In genomic region chr5:79849061-79849460, GRCh38 we compare ENCODE assay signal across 22 cellular contexts.
DNase-seq lines count a peak whose midpoint lies in the region; ATAC-seq, FAIRE-seq and TF ChIP-seq lines count a peak whose summit lies in the region.
"Had no signal": no experiment of that assay in that cellular context is flagged by ENCODE, and none has a peak within 500 bp of the region (broad histone marks: within the 10 kb centered on the region; RNA-seq: fewer than 3 reads in every experiment).

No MANE protein-coding gene starts in this region.

- TF ChIP-seq POLR2A in K562 (conservative IDR thresholded peaks at IDR 0.05) = no peak
- TF ChIP-seq POLR2A in vagina (IDR thresholded peaks at IDR 0.05) = no peak
- no peak for TF ChIP-seq POLR2A in Peyer's patch (IDR thresholded peaks at IDR 0.05)

- POLR2A ChIA-PET in activated CD8-positive, alpha-beta T cell treated with anti-CD3 and anti-CD28 coated beads, Interleukin-2, amount 10 ng/mL, durations not matched to agents 7 days and 5 days (lab: Charles Lee) = no interaction called here
- POLR2A ChIA-PET in activated CD8-positive, alpha-beta T cell treated with anti-CD3 and anti-CD28 coated beads for 36 hours (lab: Charles Lee) = no interaction called here
- POLR2A ChIA-PET in K562 (lab: Yijun Ruan, JAX) = interaction anchor here (0.6 to 1.3 kb wide), 3 partner anchors 9 to 350 kb away, joined by 3 to 4 read pairs (median 3); no protein-coding TSS in a partner anchor

- H3K4me3 Mint-ChIP-seq in activated CD8-positive, alpha-beta T cell treated with anti-CD3 and anti-CD28 coated beads, Interleukin-2, amount 10 ng/mL, durations not matched to agents 7 days and 5 days = no peak overlapping the region
- no peak overlapping the region for H3K4me3 Mint-ChIP-seq in activated CD8-positive, alpha-beta T cell treated with anti-CD3 and anti-CD28 coated beads for 36 hours
- H3K4me3 Mint-ChIP-seq: B cell; CD4-positive, CD25-positive, alpha-beta regulatory T cell; CD8-positive, alpha-beta T cell had no signal

- no peak overlapping the region for H3K9ac ChIP-seq in K562 (ENCODE audit: insufficient read depth in 1 of 2, low read depth in 2 of 2, low read length in 2 of 2)
- H3K9ac ChIP-seq: BLaER1 had no signal

- 0 out of 2 replicates have a peak overlapping the region, but pooled peaks have one; percentile 5 for H3K4me2 ChIP-seq in K562 (ENCODE audit: insufficient read depth, low read length)
- H3K4me2 ChIP-seq: BLaER1 had no signal

- H3K9me1 ChIP-seq in K562 (ENCODE audit: control insufficient read depth, insufficient read depth, low read length) = no peaks in the 10 kb centered on the region

- H3K27ac ChIP-seq in K562 (ENCODE audit: extremely low read depth, low read depth, low read length) = no peak overlapping the region
- no peak overlapping the region for H3K27ac ChIP-seq in vagina
- H3K27ac ChIP-seq in Peyer's patch = no peak overlapping the region
- H3K27ac ChIP-seq: 22Rv1, BLaER1, C4-2B had no signal

- no peak for TF ChIP-seq CTCF in activated CD8-positive, alpha-beta T cell treated with anti-CD3 and anti-CD28 coated beads for 36 hours (IDR thresholded peaks at IDR 0.05)
- TF ChIP-seq CTCF in K562 (IDR thresholded peaks at IDR 0.05 in 2 of 3, conservative IDR thresholded peaks at IDR 0.05 in 1 of 3; ENCODE audit: insufficient read depth in 2 of 3, low read depth in 1 of 3, low read length in 3 of 3) = no peak
- TF ChIP-seq CTCF in vagina (IDR thresholded peaks at IDR 0.05) = no peak
- no peak for TF ChIP-seq CTCF in Peyer's patch (IDR thresholded peaks at IDR 0.05)

- H3K4me1 ChIP-seq in K562 (replicated peaks in 1 of 2; ENCODE audit: control insufficient read depth in 2 of 2, insufficient read depth in 2 of 2, low read length in 2 of 2) (peaks cover 0 to 19% of the 10 kb centered on the region in 2 experiments; a peak in 2 of 5 replicates), vagina (peaks cover 4% of the 10 kb centered on the region), Peyer's patch (no peaks in the 10 kb centered on the region)
- H3K4me1 ChIP-seq: Caco-2, HAP-1 had no signal

- H3K4me1 Mint-ChIP-seq in activated CD8-positive, alpha-beta T cell treated with anti-CD3 and anti-CD28 coated beads, Interleukin-2, amount 10 ng/mL, durations not matched to agents 7 days and 5 days (ENCODE audit: low read depth) = peaks cover 32% of the 10 kb centered on the region
- peaks cover 14% of the 10 kb centered on the region for H3K4me1 Mint-ChIP-seq in activated CD8-positive, alpha-beta T cell treated with anti-CD3 and anti-CD28 coated beads for 36 hours (ENCODE audit: low read depth)
- H3K4me1 Mint-ChIP-seq: B cell; CD4-positive, CD25-positive, alpha-beta regulatory T cell had no signal

- H3K9me3 Mint-ChIP-seq in activated CD8-positive, alpha-beta T cell treated with anti-CD3 and anti-CD28 coated beads, Interleukin-2, amount 10 ng/mL, durations not matched to agents 7 days and 5 days (ENCODE audit: insufficient read depth) = no peaks in the 10 kb centered on the region
- H3K9me3 Mint-ChIP-seq in activated CD8-positive, alpha-beta T cell treated with anti-CD3 and anti-CD28 coated beads for 36 hours = peaks cover 1% of the 10 kb centered on the region
- H3K9me3 Mint-ChIP-seq: CD8-positive, alpha-beta T cell had no signal

- CTCF ChIA-PET in activated CD8-positive, alpha-beta T cell treated with anti-CD3 and anti-CD28 coated beads, Interleukin-2, amount 10 ng/mL, durations not matched to agents 7 days and 5 days (lab: Charles Lee) = interaction anchor here (0.7 to 2.1 kb wide), 3 partner anchors 9 to 234 kb away, joined by 3 to 8 read pairs (median 5); no protein-coding TSS in a partner anchor
- CTCF ChIA-PET in activated CD8-positive, alpha-beta T cell treated with anti-CD3 and anti-CD28 coated beads for 36 hours (lab: Charles Lee) = interaction anchor here (0.6 to 1.3 kb wide), 4 partner anchors 15 to 234 kb away, joined by 3 read pairs; no protein-coding TSS in a partner anchor
- CTCF ChIA-PET in K562 (lab: Yijun Ruan, JAX; ENCODE audit: low intra/inter-chr PET ratio) = no interaction called here

- H4K20me1 ChIP-seq in K562 (replicated peaks; ENCODE audit: control insufficient read depth, insufficient read depth, low read length) = no peaks in the 10 kb centered on the region
- H4K20me1 ChIP-seq: BLaER1 had no signal

- in situ Hi-C loops in K562 (cut with MboI) = no loop called here

- H3K27me3 ChIP-seq in K562 (ENCODE audit: control insufficient read depth in 2 of 2, insufficient read depth in 2 of 2, low read length in 2 of 2) (peaks cover 27 to 49% of the 10 kb centered on the region in 2 experiments), vagina (no peaks in the 10 kb centered on the region), Peyer's patch (no peaks in the 10 kb centered on the region)
- H3K27me3 ChIP-seq: BLaER1 had no signal

- H2AFZ ChIP-seq in K562 (ENCODE audit: low read depth, low read length) = peak overlapping the region; percentile 22

- no peaks in the 10 kb centered on the region for H3K36me3 ChIP-seq in K562 (ENCODE audit: control insufficient read depth, insufficient read depth, low read length)
- H3K36me3 ChIP-seq in vagina = no peaks in the 10 kb centered on the region
- H3K36me3 ChIP-seq in Peyer's patch = no peaks in the 10 kb centered on the region
- H3K36me3 ChIP-seq: BLaER1, HAP-1 had no signal

- FAIRE-seq in K562 (lab: Jason Lieb, UNC) = no peak
- FAIRE-seq: A204.1, G401.6, GM12892, H54 had no signal

- DNase-seq in activated CD8-positive, alpha-beta T cell treated with anti-CD3 and anti-CD28 coated beads, Interleukin-2, amount 10 ng/mL, durations not matched to agents 7 days and 5 days = no peak
- no peak for DNase-seq in activated CD8-positive, alpha-beta T cell treated with anti-CD3 and anti-CD28 coated beads for 36 hours
- DNase-seq in K562 (ENCODE audit: extremely low read depth in 1 of 4, low spot score in 3 of 4) (no peak), left lobe of liver (ENCODE audit: low spot score) (peak; percentile 24), vagina (ENCODE audit: extremely low spot score in 2 of 2) (peak; percentile 22 to 25), Peyer's patch (no peak)
- DNase-seq in activated effector memory CD4-positive, alpha-beta T cell treated with anti-CD3 and anti-CD28 coated beads, Interleukin-2, amount 50 U/mL, for 16 hours = no peak
- DNase-seq: Caco-2; CD4-positive, CD25-positive, alpha-beta regulatory T cell; DMS153; DND-41; GOT3 had no signal

- H3K4me3 ChIP-seq in K562 (no peak overlapping the region), vagina (no peak overlapping the region), Peyer's patch (no peak overlapping the region)
- H3K4me3 ChIP-seq: BLaER1, HAP-1 had no signal

- intact Hi-C loops in activated CD8-positive, alpha-beta T cell treated with anti-CD3 and anti-CD28 coated beads for 36 hours (cut with micrococcal nuclease) = no loop called here
- intact Hi-C loops in K562 (cut with micrococcal nuclease) = no loop called here
- intact Hi-C loops in vagina (cut with DNase I) = no loop called here

- peak overlapping the region; percentile 7 for H3K27ac Mint-ChIP-seq in activated CD8-positive, alpha-beta T cell treated with anti-CD3 and anti-CD28 coated beads, Interleukin-2, amount 10 ng/mL, durations not matched to agents 7 days and 5 days
- no peak overlapping the region for H3K27ac Mint-ChIP-seq in activated CD8-positive, alpha-beta T cell treated with anti-CD3 and anti-CD28 coated beads for 36 hours
- H3K27ac Mint-ChIP-seq: B cell; CD4-positive, CD25-positive, alpha-beta regulatory T cell; CD8-positive, alpha-beta T cell had no signal

- H3K9me3 ChIP-seq in K562 (replicated peaks; ENCODE audit: control insufficient read depth, insufficient read depth, low read depth, low read length) (no peaks in the 10 kb centered on the region), vagina (no peaks in the 10 kb centered on the region), Peyer's patch (no peaks in the 10 kb centered on the region)
- H3K9me3 ChIP-seq: Caco-2, HAP-1 had no signal

- no peaks in the 10 kb centered on the region for H3K36me3 Mint-ChIP-seq in activated CD8-positive, alpha-beta T cell treated with anti-CD3 and anti-CD28 coated beads, Interleukin-2, amount 10 ng/mL, durations not matched to agents 7 days and 5 days (ENCODE audit: low read depth)
- H3K36me3 Mint-ChIP-seq in activated CD8-positive, alpha-beta T cell treated with anti-CD3 and anti-CD28 coated beads for 36 hours (ENCODE audit: low read depth) = no peaks in the 10 kb centered on the region
- H3K36me3 Mint-ChIP-seq: CD4-positive, CD25-positive, alpha-beta regulatory T cell; CD8-positive, alpha-beta T cell had no signal

- H3K27me3 Mint-ChIP-seq in activated CD8-positive, alpha-beta T cell treated with anti-CD3 and anti-CD28 coated beads, Interleukin-2, amount 10 ng/mL, durations not matched to agents 7 days and 5 days (ENCODE audit: low read depth) = peaks cover 13% of the 10 kb centered on the region
- H3K27me3 Mint-ChIP-seq in activated CD8-positive, alpha-beta T cell treated with anti-CD3 and anti-CD28 coated beads for 36 hours = peaks cover 7% of the 10 kb centered on the region

- 32% methylated on average over 16 of the region's 16 CpGs for WGBS in K562 (ENCODE audit: insufficient coverage, low coverage, missing lambda C conversion rate)

- no peaks in the 10 kb centered on the region for H3K79me2 ChIP-seq in K562 (ENCODE audit: control insufficient read depth, insufficient read depth, low read length)

- no peak for TF ChIP-seq EP300 in K562 (IDR thresholded peaks at IDR 0.05; ENCODE audit: low read length)

- TF ChIP-seq RAD21 in K562 (CRISPR knock-in tag; conservative IDR thresholded peaks at IDR 0.05 in 1 of 2, IDR thresholded peaks at IDR 0.05 in 1 of 2) = no peak

- no peak for ATAC-seq in activated CD8-positive, alpha-beta T cell treated with anti-CD3 and anti-CD28 coated beads, Interleukin-2, amount 10 ng/mL, durations not matched to agents 7 days and 5 days
- ATAC-seq in activated CD8-positive, alpha-beta T cell treated with anti-CD3 and anti-CD28 coated beads for 36 hours = no peak
- ATAC-seq in K562 = 0 out of 3 replicates have a peak, but pooled peaks have one; percentile 28
- ATAC-seq in left lobe of liver = no peak
- ATAC-seq: CD8-positive, alpha-beta T cell had no signal

- BruUV-seq in K562 (replicated peaks; lab: Mats Ljungman, UMichigan) = no TSS peak

TF ChIP-seq in K562, 482 proteins besides CTCF, POLR2A, EP300 and RAD21 (continues in another document):
- TF ChIP-seq MAFF (IDR thresholded peaks at IDR 0.05; ENCODE audit: low read length) (no peak), DMBX1 (CRISPR knock-in tag; IDR thresholded peaks at IDR 0.05; ENCODE audit: borderline replicate concordance) (no peak), SRSF7 (optimal IDR thresholded peaks at IDR 0.05; ENCODE audit: low read depth, low read length) (no peak), L3MBTL2 (IDR thresholded peaks at IDR 0.05) (no peak)

Comparison
In these comparisons a context has a peak if more than half of its experiments do, and no peak if none do; other contexts are left out.
1. DNase-seq: peak in left lobe of liver (single experiment) and vagina (2 of 2); none in activated CD8-positive, alpha-beta T cell treated with anti-CD3 and anti-CD28 coated beads, Interleukin-2, amount 10 ng/mL, durations not matched to agents 7 days and 5 days (single experiment), activated CD8-positive, alpha-beta T cell treated with anti-CD3 and anti-CD28 coated beads for 36 hours (single experiment), K562 (0 of 4), activated effector memory CD4-positive, alpha-beta T cell treated with anti-CD3 and anti-CD28 coated beads, Interleukin-2, amount 50 U/mL, for 16 hours (single experiment) and Peyer's patch (0 of 3).